In the genomic region with DNA sequence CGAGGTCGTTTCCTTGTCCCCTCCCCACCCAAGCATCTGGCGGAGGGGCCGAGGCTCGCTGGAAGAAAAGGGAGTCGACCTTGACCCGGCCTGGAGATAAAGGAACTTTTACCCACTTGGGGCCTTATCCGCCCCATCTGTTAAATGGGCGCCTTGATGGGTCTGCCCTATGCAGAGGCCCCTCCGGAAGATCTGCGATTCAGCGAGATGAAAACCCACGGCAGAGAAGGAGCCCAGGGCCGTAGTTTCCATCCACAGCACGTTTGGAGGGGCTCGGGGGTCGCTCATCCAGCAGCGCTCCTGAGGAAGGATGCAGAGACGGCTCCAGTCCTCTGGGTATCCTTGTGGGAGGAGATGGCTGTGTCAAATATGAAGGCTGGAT, we compare ENCODE assay signal across 12 cellular contexts. TPM values are rescaled to one million over a fixed set of nuclear protein-coding genes. Genes with fewer than 3 reads are reported as not detected.
DNase-seq lines count a peak whose midpoint lies in the region; ATAC-seq, FAIRE-seq and TF ChIP-seq lines count a peak whose summit lies in the region.
"Had no signal": no experiment of that assay in that cellular context is flagged by ENCODE, and none has a peak within 500 bp of the region (broad histone marks: within the 10 kb centered on the region; RNA-seq: fewer than 3 reads in every experiment).

No MANE protein-coding gene starts in this region.

- H2AFZ ChIP-seq in keratinocyte (ENCODE audit: control insufficient read depth, low read length) = no peak overlapping the region

- H3K36me3 Mint-ChIP-seq in activated naive CD4-positive, alpha-beta T cell treated with anti-CD3 and anti-CD28 coated beads for 36 hours (ENCODE audit: low read depth) = no peaks in the 10 kb centered on the region
- H3K36me3 Mint-ChIP-seq in activated CD8-positive, alpha-beta T cell treated with anti-CD3 and anti-CD28 coated beads for 36 hours (ENCODE audit: low read depth) = no peaks in the 10 kb centered on the region

- no peak for TF ChIP-seq POLR2A in stomach (IDR thresholded peaks at IDR 0.05)

- H3K4me1 Mint-ChIP-seq in activated naive CD4-positive, alpha-beta T cell treated with anti-CD3 and anti-CD28 coated beads for 36 hours (ENCODE audit: low read depth) = peaks cover 12% of the 10 kb centered on the region
- peaks cover 11% of the 10 kb centered on the region for H3K4me1 Mint-ChIP-seq in activated CD8-positive, alpha-beta T cell treated with anti-CD3 and anti-CD28 coated beads for 36 hours (ENCODE audit: low read depth)

- peak overlapping the region; percentile 59 for H3K4me3 Mint-ChIP-seq in activated naive CD4-positive, alpha-beta T cell treated with anti-CD3 and anti-CD28 coated beads for 36 hours
- H3K4me3 Mint-ChIP-seq in activated CD8-positive, alpha-beta T cell treated with anti-CD3 and anti-CD28 coated beads for 36 hours = peak overlapping the region; percentile 58

- H3K4me2 ChIP-seq in keratinocyte (ENCODE audit: control insufficient read depth, extremely low read depth, insufficient read depth, low read depth, low read length) = peak overlapping the region; percentile 77

- 39 to 49% (median 43%) methylated on average over 17 to 19 of the region's 19 CpGs for WGBS in stomach, 5 donors

- H3K4me3 ChIP-seq in keratinocyte (ENCODE audit: control insufficient read depth in 2 of 3, extremely low read depth in 1 of 3, insufficient read depth in 2 of 3, low read depth in 1 of 3, low read length in 3 of 3) = peak overlapping the region; percentile 32 to 40 (median 38)
- H3K4me3 ChIP-seq in stomach = peak overlapping the region; percentile 44 to 54 (median 49)
- H3K4me3 ChIP-seq in BE2C (ENCODE audit: low read depth, low read length) = no peak overlapping the region

- ATAC-seq in activated CD8-positive, alpha-beta T cell treated with anti-CD3 and anti-CD28 coated beads for 36 hours = no peak

- H3K36me3 ChIP-seq in keratinocyte (ENCODE audit: control insufficient read depth in 2 of 2, extremely low read depth in 1 of 2, insufficient read depth in 2 of 2, low read length in 2 of 2) (no peaks in the 10 kb centered on the region), stomach (no peaks in the 10 kb centered on the region), BE2C (no peaks in the 10 kb centered on the region)

- H3K27me3 ChIP-seq in keratinocyte (ENCODE audit: control insufficient read depth, extremely low read depth, insufficient read depth, low read length) (peaks cover 6% of the 10 kb centered on the region), stomach (peaks cover 5 to 55% (median 14%) of the 10 kb centered on the region in 3 donors), BE2C (peaks cover 14% of the 10 kb centered on the region)

- CTCF ChIA-PET in activated naive CD4-positive, alpha-beta T cell treated with anti-CD3 and anti-CD28 coated beads for 36 hours (lab: Charles Lee) = no interaction called here
- CTCF ChIA-PET in activated CD8-positive, alpha-beta T cell treated with anti-CD3 and anti-CD28 coated beads for 36 hours (lab: Charles Lee) = no interaction called here

- POLR2A ChIA-PET in activated CD8-positive, alpha-beta T cell treated with anti-CD3 and anti-CD28 coated beads for 36 hours (lab: Charles Lee) = no interaction called here

- TF ChIP-seq CTCF in activated CD8-positive, alpha-beta T cell treated with anti-CD3 and anti-CD28 coated beads for 36 hours (IDR thresholded peaks at IDR 0.05) = no peak
- TF ChIP-seq CTCF in keratinocyte (optimal IDR thresholded peaks at IDR 0.05 in 1 of 3, IDR thresholded peaks at IDR 0.05 in 1 of 3, conservative IDR thresholded peaks at IDR 0.05 in 1 of 3; ENCODE audit: extremely low read depth in 1 of 3, insufficient read depth in 2 of 3, low read length in 3 of 3) = no peak
- no peak for TF ChIP-seq CTCF in stomach (IDR thresholded peaks at IDR 0.05)
- TF ChIP-seq CTCF in BE2C (IDR thresholded peaks at IDR 0.05; ENCODE audit: low read depth, low read length) = no peak

- intact Hi-C loops in activated naive CD4-positive, alpha-beta T cell treated with anti-CD3 and anti-CD28 coated beads for 36 hours (cut with micrococcal nuclease) = no loop called here
- intact Hi-C loops in activated CD8-positive, alpha-beta T cell treated with anti-CD3 and anti-CD28 coated beads for 36 hours (cut with micrococcal nuclease) = no loop called here
- intact Hi-C loops in stomach (cut with DNase I; ENCODE audit: low total_unique reads) = no loop called here

- H4K20me1 ChIP-seq in keratinocyte (ENCODE audit: control insufficient read depth, extremely low read depth, insufficient read depth, low read length) = no peaks in the 10 kb centered on the region

- no peaks in the 10 kb centered on the region for H3K79me2 ChIP-seq in keratinocyte (ENCODE audit: control insufficient read depth, insufficient read depth, low read length)

- H3K27ac ChIP-seq in keratinocyte (ENCODE audit: control insufficient read depth, insufficient read depth, low read length) (no peak overlapping the region), stomach (peak overlapping the region; percentile 72 to 84 (median 77))

- H3K27me3 Mint-ChIP-seq in activated naive CD4-positive, alpha-beta T cell treated with anti-CD3 and anti-CD28 coated beads for 36 hours (ENCODE audit: low read depth) = peaks cover 3% of the 10 kb centered on the region
- H3K27me3 Mint-ChIP-seq in activated CD8-positive, alpha-beta T cell treated with anti-CD3 and anti-CD28 coated beads for 36 hours = peaks cover 19% of the 10 kb centered on the region

- dilution Hi-C loops in keratinocyte (cut with MboI; ENCODE audit: extremely low pct_ligation_motif_present, low sequenced_read_pairs) = no loop called here

- no peak for FAIRE-seq in keratinocyte (lab: Jason Lieb, UNC)

- no peaks in the 10 kb centered on the region for H3K9me3 ChIP-seq in keratinocyte (ENCODE audit: control insufficient read depth, low read depth, low read length)
- H3K9me3 ChIP-seq in stomach = no peaks in the 10 kb centered on the region
- no peaks in the 10 kb centered on the region for H3K9me3 ChIP-seq in BE2C

- H3K4me1 ChIP-seq in keratinocyte (ENCODE audit: control insufficient read depth, extremely low read depth, insufficient read depth, low read length) = peaks cover 4% of the 10 kb centered on the region
- peaks cover 7 to 50% (median 22%) of the 10 kb centered on the region in 4 donors for H3K4me1 ChIP-seq in stomach
- H3K4me1 ChIP-seq in BE2C = no peaks in the 10 kb centered on the region

- H3K9me3 Mint-ChIP-seq in activated naive CD4-positive, alpha-beta T cell treated with anti-CD3 and anti-CD28 coated beads for 36 hours = no peaks in the 10 kb centered on the region
- H3K9me3 Mint-ChIP-seq in activated CD8-positive, alpha-beta T cell treated with anti-CD3 and anti-CD28 coated beads for 36 hours = no peaks in the 10 kb centered on the region

- H3K9me1 ChIP-seq in keratinocyte (ENCODE audit: control insufficient read depth, extremely low read depth, insufficient read depth, low read length) = no peaks in the 10 kb centered on the region

- H3K27ac Mint-ChIP-seq in activated naive CD4-positive, alpha-beta T cell treated with anti-CD3 and anti-CD28 coated beads for 36 hours = no peak overlapping the region
- no peak overlapping the region for H3K27ac Mint-ChIP-seq in activated CD8-positive, alpha-beta T cell treated with anti-CD3 and anti-CD28 coated beads for 36 hours

- TF ChIP-seq EP300 in stomach (IDR thresholded peaks at IDR 0.05) = no peak

- no peak overlapping the region for H3K9ac ChIP-seq in keratinocyte (ENCODE audit: control insufficient read depth, extremely low read depth, insufficient read depth, low read length)

- no peak for DNase-seq in activated naive CD4-positive, alpha-beta T cell treated with anti-CD3 and anti-CD28 coated beads for 36 hours
- DNase-seq in activated naive CD4-positive, alpha-beta T cell treated with anti-CD3 and anti-CD28 coated beads, Interleukin-2, amount 50 U/mL, for 16 hours = no peak
- no peak for DNase-seq in activated CD8-positive, alpha-beta T cell treated with anti-CD3 and anti-CD28 coated beads for 36 hours
- DNase-seq in keratinocyte (ENCODE audit: low read depth, low spot score) (no peak), stomach (no peak), BE2C (no peak), NCI-H1092 treated with DMSO at 0.1 percent for 48 hours (lab: John Stamatoyannopoulos, UW) (no peak), NCI-H2196 (lab: John Stamatoyannopoulos, UW; ENCODE audit: unreplicated experiment) (no peak)

RNA-seq across cellular contexts. Expression of gene NCMAP, which starts 0.5 kb away (rescaled TPM):
- total RNA-seq in activated naive CD4-positive, alpha-beta T cell treated with anti-CD3 and anti-CD28 coated beads for 36 hours = under 1 TPM; 0.20 to 0.31 TPM
- total RNA-seq in activated CD8-positive, alpha-beta T cell treated with anti-CD3 and anti-CD28 coated beads for 36 hours = under 1 TPM; 0.11 to 0.20 TPM
- polyA plus RNA-seq in keratinocyte = 0.02 to 0.05 TPM in 2 of 3 replicates, not detected in the other
- not detected for polyA plus RNA-seq in keratinocyte (2011; ENCODE audit: low read depth)
- polyA plus RNA-seq in keratinocyte (2011; cell fraction: cytosol; rRNA removed) = 0.06 TPM in 2 replicates
- polyA plus RNA-seq in keratinocyte (2011; cell fraction: nucleus; rRNA removed) = 0.03 TPM in 2 replicates
- 0.03 TPM in 1 of 2 replicates, not detected in the other for polyA plus RNA-seq in keratinocyte (2012; ENCODE audit: low replicate concordance)
- polyA minus RNA-seq in keratinocyte = 0.03 TPM in 1 of 3 replicates, not detected in the others
- not detected for polyA minus RNA-seq in keratinocyte (2011; cell fraction: cytosol; rRNA and poly(A)+ RNA removed)
- not detected in 2 replicates for polyA minus RNA-seq in keratinocyte (2011; cell fraction: nucleus; rRNA and poly(A)+ RNA removed)
- total RNA-seq in stomach = 1 to 10 TPM in 3 of 5 donors, under 1 TPM in 2; 0.29 to 9.3 (median 3.9) TPM
- 1 to 10 TPM; 2.4 to 5.0 (median 4.3) TPM for polyA plus RNA-seq in stomach
- polyA plus RNA-seq in BE2C (2012; ENCODE audit: insufficient read depth, insufficient read length, low read depth) = not detected
- total RNA-seq: G401, H4, RPMI7951 had no signal
- polyA plus RNA-seq: AG04450 had no signal

RNA-seq across cellular contexts. Expression of gene RCAN3, which starts 53.8 kb away (rescaled TPM):
- 10 to 100 TPM; 70.8 to 71.9 TPM for total RNA-seq in activated naive CD4-positive, alpha-beta T cell treated with anti-CD3 and anti-CD28 coated beads for 36 hours
- 10 to 100 TPM; 55.3 to 56.8 TPM for total RNA-seq in activated CD8-positive, alpha-beta T cell treated with anti-CD3 and anti-CD28 coated beads for 36 hours
- 7.9 to 22.1 TPM (median 13.8 TPM) in 3 replicates for polyA plus RNA-seq in keratinocyte
- polyA plus RNA-seq in keratinocyte (2011; ENCODE audit: low read depth) = 13.6 TPM
- polyA plus RNA-seq in keratinocyte (2011; cell fraction: cytosol; rRNA removed) = 15.7 and 17.4 TPM in 2 replicates
- polyA plus RNA-seq in keratinocyte (2011; cell fraction: nucleus; rRNA removed) = 14.9 and 16.2 TPM in 2 replicates
- polyA plus RNA-seq in keratinocyte (2012; ENCODE audit: low replicate concordance) = 6.5 and 12.7 TPM in 2 replicates
- polyA minus RNA-seq in keratinocyte = 14.0 to 16.4 TPM (median 16.3 TPM) in 3 replicates
- polyA minus RNA-seq in keratinocyte (2011; cell fraction: cytosol; rRNA and poly(A)+ RNA removed) = 13.4 TPM
- polyA minus RNA-seq in keratinocyte (2011; cell fraction: nucleus; rRNA and poly(A)+ RNA removed) = 6.5 and 17.7 TPM in 2 replicates
- 10 to 100 TPM in 2 of 5 donors, 1 to 10 TPM in 3; 2.9 to 52.0 (median 9.3) TPM for total RNA-seq in stomach
- polyA plus RNA-seq in stomach = 10 to 100 TPM in 1 of 3 donors, 1 to 10 TPM in 2; 5.7 to 10.7 (median 5.9) TPM
- not detected for polyA plus RNA-seq in BE2C (2012; ENCODE audit: insufficient read depth, insufficient read length, low read depth)
